In the genomic region with DNA sequence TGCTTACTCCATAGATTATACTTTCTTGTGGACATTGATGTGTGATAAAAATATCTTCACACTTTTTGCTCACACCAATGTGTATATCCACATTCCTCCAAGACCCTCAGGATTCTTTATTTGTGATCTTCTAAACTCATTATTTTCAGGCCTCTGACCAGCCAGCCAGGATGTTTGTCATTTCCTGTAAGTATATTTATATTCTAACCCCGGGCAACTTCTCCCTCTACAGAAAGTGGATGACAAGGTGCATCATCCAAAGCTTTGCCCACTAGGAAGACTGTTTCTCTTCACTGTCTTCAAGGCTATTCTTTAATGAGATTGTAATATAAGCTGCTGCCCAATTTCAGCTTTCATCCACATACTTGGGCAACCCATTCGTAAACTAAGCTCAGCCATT, we compare ENCODE assay signal across 25 cellular contexts. TPM values are rescaled to one million over a fixed set of nuclear protein-coding genes. Genes with fewer than 3 reads are reported as not detected.
DNase-seq lines count a peak whose midpoint lies in the region; ATAC-seq, FAIRE-seq and TF ChIP-seq lines count a peak whose summit lies in the region.
"Had no signal": no experiment of that assay in that cellular context is flagged by ENCODE, and none has a peak within 500 bp of the region (broad histone marks: within the 10 kb centered on the region; RNA-seq: fewer than 3 reads in every experiment).

No MANE protein-coding gene starts in this region.

- peaks cover 15% of the 10 kb centered on the region for H3K4me1 ChIP-seq in endothelial cell of umbilical vein (ENCODE audit: control insufficient read depth, extremely low read depth, insufficient read depth, low read length)
- peaks cover 5 to 11% (median 7%) of the 10 kb centered on the region in 4 donors for H3K4me1 ChIP-seq in esophagus muscularis mucosa
- H3K4me1 ChIP-seq: Caco-2 had no signal

- no peaks in the 10 kb centered on the region for H4K20me1 ChIP-seq in endothelial cell of umbilical vein (replicated peaks; ENCODE audit: control insufficient read depth, extremely low read depth, insufficient read depth, low read length)

- DNase-seq in NOMO-1 treated with DMSO at 0.1 percent for 48 hours (lab: John Stamatoyannopoulos, UW; ENCODE audit: unreplicated experiment) (peak; percentile 6), NOMO-1 treated with dmso at 0.1 percent for 144 hours (lab: John Stamatoyannopoulos, UW; ENCODE audit: unreplicated experiment) (no peak), HT1080 (ENCODE audit: low read depth) (peak; percentile 65), MV-4-11 (lab: John Stamatoyannopoulos, UW) (peak; percentile 23), endothelial cell of umbilical vein (ENCODE audit: low read depth, low spot score) (peak; percentile 34), DMS79 treated with DMSO at 0.1 percent for 48 hours (lab: John Stamatoyannopoulos, UW) (no peak), esophagus muscularis mucosa (ENCODE audit: extremely low spot score) (no peak)
- DNase-seq: AML-193; Caco-2; CD4-positive, CD25-positive, alpha-beta regulatory T cell; DMS153; H7; Karpas-422; NCI-H1092; NCI-H1436 treated with DMSO at 0.1 percent for 48 hours; NCI-H2029; NCI-H345; NCI-H524 treated with DMSO at 0.1 percent for 48 hours; T-cell had no signal

- BruUV-seq in endothelial cell of umbilical vein (replicated peaks; lab: Mats Ljungman, UMichigan): no TSS peak

- H3K27ac ChIP-seq in endothelial cell of umbilical vein (ENCODE audit: insufficient read depth, low read depth, low read length) (peak overlapping the region; percentile 14), esophagus muscularis mucosa (replicated peaks in 1 of 4) (no peak overlapping the region)
- H3K27ac ChIP-seq: 22Rv1, HL-60 had no signal

- peaks cover 11% of the 10 kb centered on the region for H3K79me2 ChIP-seq in endothelial cell of umbilical vein (ENCODE audit: control insufficient read depth, insufficient read depth, low read length)

- TF ChIP-seq POLR2A in endothelial cell of umbilical vein (IDR thresholded peaks at IDR 0.05; ENCODE audit: low read depth, low read length) (no peak), esophagus muscularis mucosa (IDR thresholded peaks at IDR 0.05; ENCODE audit: low read depth) (no peak)

- dilution Hi-C loops in endothelial cell of umbilical vein (cut with MboI; ENCODE audit: extremely low pct_ligation_motif_present, low sequenced_read_pairs): no loop called here

- peak; percentile 31 for FAIRE-seq in endothelial cell of umbilical vein (lab: Jason Lieb, UNC)
- FAIRE-seq: HTR-8/SVneo, RCC 7860 had no signal

- CTCF ChIA-PET in endothelial cell of umbilical vein (lab: Charles Lee): interaction anchor here (0.8 to 1.4 kb wide), 2 partner anchors 10 to 74 kb away, joined by 3 to 4 read pairs; no protein-coding TSS in a partner anchor

- no peak for ATAC-seq in HG03521 (IDR thresholded peaks at IDR 0.05; ENCODE audit: unreplicated experiment)
- ATAC-seq: Right ventricle myocardium inferior, T-cell had no signal

- intact Hi-C loops in endothelial cell of umbilical vein (cut with micrococcal nuclease): no loop called here
- intact Hi-C loops in esophagus muscularis mucosa (cut with DNase I): no loop called here

- H3K4me2 ChIP-seq in endothelial cell of umbilical vein (ENCODE audit: insufficient read depth, low read length): peak overlapping the region; percentile 39

- H3K9me3 ChIP-seq in endothelial cell of umbilical vein (replicated peaks; ENCODE audit: control insufficient read depth, insufficient read depth, low read length): no peaks in the 10 kb centered on the region
- H3K9me3 ChIP-seq in esophagus muscularis mucosa: no peaks in the 10 kb centered on the region
- H3K9me3 ChIP-seq: Caco-2 had no signal

- no peak overlapping the region for H3K4me3 ChIP-seq in endothelial cell of umbilical vein (replicated peaks in 1 of 3; ENCODE audit: insufficient read depth in 1 of 3, low read depth in 1 of 3, low read length in 3 of 3)
- no peak overlapping the region for H3K4me3 ChIP-seq in esophagus muscularis mucosa

- H3K9me1 ChIP-seq in endothelial cell of umbilical vein (replicated peaks; ENCODE audit: control insufficient read depth, extremely low read depth, insufficient read depth, low read length): no peaks in the 10 kb centered on the region

- no peak overlapping the region for H2AFZ ChIP-seq in endothelial cell of umbilical vein (ENCODE audit: low read depth, low read length)

- POLR2A ChIA-PET in endothelial cell of umbilical vein (lab: Charles Lee): no interaction called here

- H3K9ac ChIP-seq in endothelial cell of umbilical vein (replicated peaks; ENCODE audit: extremely low read depth, insufficient read depth, low read length): no peak overlapping the region

- no peak for TF ChIP-seq EP300 in esophagus muscularis mucosa (IDR thresholded peaks at IDR 0.05)

- no peaks in the 10 kb centered on the region for H3K27me3 ChIP-seq in endothelial cell of umbilical vein (ENCODE audit: control insufficient read depth in 2 of 2, insufficient read depth in 2 of 2, low read length in 2 of 2)
- H3K27me3 ChIP-seq in esophagus muscularis mucosa: no peaks in the 10 kb centered on the region

- no peak for TF ChIP-seq CTCF in endothelial cell of umbilical vein (IDR thresholded peaks at IDR 0.05; ENCODE audit: extremely low read depth in 1 of 2, insufficient read depth in 1 of 2, low read depth in 1 of 2, low read length in 2 of 2)
- no peak for TF ChIP-seq CTCF in esophagus muscularis mucosa (IDR thresholded peaks at IDR 0.05)

- 52% methylated on average over 2 of the region's 2 CpGs for WGBS in esophagus muscularis mucosa

- H3K36me3 ChIP-seq in endothelial cell of umbilical vein (ENCODE audit: control insufficient read depth in 2 of 2, extremely low read depth in 1 of 2, insufficient read depth in 2 of 2, low read length in 2 of 2): no peaks in the 10 kb centered on the region
- no peaks in the 10 kb centered on the region for H3K36me3 ChIP-seq in esophagus muscularis mucosa

TF ChIP-seq in endothelial cell of umbilical vein, 7 proteins besides CTCF, POLR2A, EP300 and RAD21:
- TF ChIP-seq JUN (IDR thresholded peaks at IDR 0.05; ENCODE audit: borderline replicate concordance, insufficient read depth, insufficient read length, low read depth): peak; percentile 12
- TF ChIP-seq MYC (IDR thresholded peaks at IDR 0.05; ENCODE audit: low read depth, low read length): no peak
- TF ChIP-seq EZH2 (IDR thresholded peaks at IDR 0.05; ENCODE audit: borderline replicate concordance, low read depth, low read length, severe bottlenecking): no peak
- peak; percentile 18 for TF ChIP-seq FOS (IDR thresholded peaks at IDR 0.05; ENCODE audit: borderline replicate concordance, insufficient read depth, low read length)
- TF ChIP-seq POLR2AphosphoS5 (IDR thresholded peaks at IDR 0.05; ENCODE audit: insufficient read depth, low read depth, low read length): no peak

RNA-seq across cellular contexts. Expression of a gene that starts 3.6 kb away (rescaled TPM):
- total RNA-seq in HT1080 (2014; rRNA removed; shearing (Covaris generic)): 22.0 and 22.5 TPM in 2 replicates
- 24.8 and 31.6 TPM in 2 replicates for polyA plus RNA-seq in HT1080 (2015; cell fraction: cytosol; rRNA removed)
- polyA plus RNA-seq in HT1080 (2015; cell fraction: nucleus; rRNA removed): 59.0 and 60.4 TPM in 2 replicates
- total RNA-seq in endothelial cell of umbilical vein (13.5 and 15.7 TPM in 2 replicates), esophagus muscularis mucosa (10 to 100 TPM; 20.3 to 27.9 (median 25.5) TPM)
- polyA plus RNA-seq in endothelial cell of umbilical vein: 1.2 and 1.8 TPM in 2 replicates
- polyA plus RNA-seq in endothelial cell of umbilical vein (2011; cell fraction: cytosol; rRNA removed): 2.7 and 2.9 TPM in 2 replicates
- polyA plus RNA-seq in endothelial cell of umbilical vein (2011; cell fraction: nucleus; rRNA removed): 5.9 and 6.2 TPM in 2 replicates
- 13.5 and 18.4 TPM in 2 replicates for polyA plus RNA-seq in endothelial cell of umbilical vein (2012)
- polyA minus RNA-seq in endothelial cell of umbilical vein: 1.3 and 2.5 TPM in 2 replicates
- polyA minus RNA-seq in endothelial cell of umbilical vein (2011; cell fraction: cytosol; rRNA and poly(A)+ RNA removed): 2.5 TPM
- polyA minus RNA-seq in endothelial cell of umbilical vein (2011; cell fraction: nucleus; rRNA and poly(A)+ RNA removed): 5.8 and 5.9 TPM in 2 replicates

Comparison
In these comparisons a context has a peak if more than half of its experiments do, and no peak if none do; other contexts are left out.
1. DNase-seq: peak in NOMO-1 treated with DMSO at 0.1 percent for 48 hours (single experiment), HT1080 (single experiment), MV-4-11 (single experiment) and endothelial cell of umbilical vein (single experiment); none in NOMO-1 treated with dmso at 0.1 percent for 144 hours (single experiment), DMS79 treated with DMSO at 0.1 percent for 48 hours (single experiment) and esophagus muscularis mucosa (single experiment).